16 cellular contexts compared by ENCODE assay signal in genomic region chr20:58711266-58712051, GRCh38. TPM values are rescaled to one million over a fixed set of nuclear protein-coding genes. Genes with fewer than 3 reads are reported as not detected.
DNase-seq lines count a peak whose midpoint lies in the region; TF ChIP-seq lines count a peak whose summit lies in the region.
"Had no signal": no experiment of that assay in that cellular context is flagged by ENCODE, and none has a peak within 500 bp of the region (broad histone marks: within the 10 kb centered on the region; RNA-seq: fewer than 3 reads in every experiment).

No MANE protein-coding gene starts in this region.

- H3K4me2 ChIP-seq in BLaER1 (peak overlapping the region; percentile 45; the same call in 1 of the 2 replicates), neural progenitor cell (no peak overlapping the region)

- CTCF ChIA-PET in A673 (lab: Charles Lee) = no interaction called here

- BruUV-seq in A673 (replicated peaks; lab: Mats Ljungman, UMichigan) = no TSS peak

- H3K4me3 Mint-ChIP-seq in nephron progenitor cell (no peak overlapping the region), neural progenitor cell (no peak overlapping the region)
- H3K4me3 Mint-ChIP-seq: CD4-positive, alpha-beta T cell; WTC11 had no signal

- H3K4me1 ChIP-seq in BLaER1 (peaks cover 36% of the 10 kb centered on the region), ectodermal cell (ENCODE audit: control insufficient read depth, insufficient read depth, low read length) (peaks cover 8% of the 10 kb centered on the region), A673 (ENCODE audit: insufficient read depth, low read length, poor library complexity, severe bottlenecking) (no peaks in the 10 kb centered on the region), neural progenitor cell (peaks cover 1% of the 10 kb centered on the region)

- 90% methylated on average over 21 of the region's 21 CpGs for WGBS in ectodermal cell, 2 experiments

- POLR2A ChIA-PET in A673 (lab: Charles Lee; ENCODE audit: low non-redundant PET) = no interaction called here

- H4K20me1 ChIP-seq in BLaER1 (no peaks in the 10 kb centered on the region; the same call in 1 of the 2 replicates), neural progenitor cell (ENCODE audit: low read depth) (no peaks in the 10 kb centered on the region)

- no peak overlapping the region for H2AFZ ChIP-seq in neural progenitor cell (replicated peaks)

- no peaks in the 10 kb centered on the region for H3F3A ChIP-seq in neural progenitor cell (ENCODE audit: low read depth)

- H3K9me3 Mint-ChIP-seq in nephron progenitor cell (no peaks in the 10 kb centered on the region), neural progenitor cell (no peaks in the 10 kb centered on the region)
- H3K9me3 Mint-ChIP-seq: CD4-positive, alpha-beta T cell; WTC11 had no signal

- TF ChIP-seq CTCF in nephron progenitor cell (IDR thresholded peaks at IDR 0.05) (no peak), A673 (conservative IDR thresholded peaks at IDR 0.05; ENCODE audit: low read depth, low read length) (no peak), neural progenitor cell (IDR thresholded peaks at IDR 0.05) (no peak)

- H3K27me3 Mint-ChIP-seq in nephron progenitor cell (ENCODE audit: low read depth, poor library complexity) (peaks cover 15% of the 10 kb centered on the region), neural progenitor cell (ENCODE audit: insufficient read depth, low read depth) (peaks cover 10% of the 10 kb centered on the region)
- H3K27me3 Mint-ChIP-seq: CD4-positive, alpha-beta T cell; progenitor cell of endocrine pancreas had no signal

- no peaks in the 10 kb centered on the region for H3K27me3 ChIP-seq in BLaER1
- no peaks in the 10 kb centered on the region for H3K27me3 ChIP-seq in ectodermal cell (ENCODE audit: control insufficient read depth, insufficient read depth, low read length, poor library complexity, severe bottlenecking)
- no peaks in the 10 kb centered on the region for H3K27me3 ChIP-seq in A673 (replicated peaks; ENCODE audit: insufficient read depth, low read depth, low read length, poor library complexity)
- no peaks in the 10 kb centered on the region for H3K27me3 ChIP-seq in neural progenitor cell

- no peak overlapping the region for H3K9ac ChIP-seq in BLaER1
- no peak overlapping the region for H3K9ac ChIP-seq in neural progenitor cell

- peaks cover 11% of the 10 kb centered on the region for H3K36me3 Mint-ChIP-seq in nephron progenitor cell (ENCODE audit: low read depth)
- H3K36me3 Mint-ChIP-seq in neural progenitor cell = peaks cover 6% of the 10 kb centered on the region

- H3K27ac ChIP-seq in BLaER1 = no peak overlapping the region
- H3K27ac ChIP-seq in ectodermal cell (ENCODE audit: insufficient read depth, low read depth, low read length, poor library complexity, severe bottlenecking) = peak overlapping the region; percentile 23
- no peak overlapping the region for H3K27ac ChIP-seq in A673 (ENCODE audit: low read depth, low read length, poor library complexity, severe bottlenecking)
- no peak overlapping the region for H3K27ac ChIP-seq in neural progenitor cell

- intact Hi-C loops in A673 (cut with micrococcal nuclease; ENCODE audit: unreplicated experiment) = no loop called here

- H3K9me3 ChIP-seq in BLaER1 (no peaks in the 10 kb centered on the region), ectodermal cell (ENCODE audit: control insufficient read depth, low read length) (no peaks in the 10 kb centered on the region), A673 (ENCODE audit: low read depth, low read length, poor library complexity, severe bottlenecking) (no peaks in the 10 kb centered on the region), neural progenitor cell (ENCODE audit: low read depth) (no peaks in the 10 kb centered on the region)
- H3K9me3 ChIP-seq: mucosa of descending colon had no signal

- H3K4me3 ChIP-seq in BLaER1 (no peak overlapping the region), ectodermal cell (ENCODE audit: insufficient read depth, low read depth, low read length) (no peak overlapping the region), A673 (ENCODE audit: low read depth, low read length, poor library complexity, severe bottlenecking) (no peak overlapping the region), neural progenitor cell (no peak overlapping the region)
- H3K4me3 ChIP-seq: mucosa of descending colon had no signal

- peak overlapping the region; percentile 25 for H3K27ac Mint-ChIP-seq in nephron progenitor cell
- no peak overlapping the region for H3K27ac Mint-ChIP-seq in neural progenitor cell
- H3K27ac Mint-ChIP-seq: CD4-positive, alpha-beta T cell; progenitor cell of endocrine pancreas; WTC11 had no signal

- peaks cover 44% of the 10 kb centered on the region for H3K4me1 Mint-ChIP-seq in nephron progenitor cell
- peaks cover 8% of the 10 kb centered on the region for H3K4me1 Mint-ChIP-seq in neural progenitor cell
- H3K4me1 Mint-ChIP-seq: WTC11 had no signal

- DNase-seq in AG20443 (ENCODE audit: low spot score) (peak; percentile 5), nephron progenitor cell (no peak), ureter (ENCODE audit: low spot score) (no peak), A673 (ENCODE audit: low spot score) (no peak), neural progenitor cell (ENCODE audit: low spot score) (no peak)
- DNase-seq: CD4-positive, alpha-beta T cell; effector CD4-positive, alpha-beta T cell; EL; NCI-H1694 treated with DMSO at 0.1 percent for 48 hours; NCI-H524; OCI-M1 had no signal

- H3K36me3 ChIP-seq in BLaER1 = 0 out of 2 replicates have a peak, but pooled peaks cover 4% of the 10 kb centered on the region
- no peaks in the 10 kb centered on the region for H3K36me3 ChIP-seq in ectodermal cell (ENCODE audit: control insufficient read depth, insufficient read depth, low read length)
- no peaks in the 10 kb centered on the region for H3K36me3 ChIP-seq in A673 (ENCODE audit: insufficient read depth, low read length, poor library complexity, severe bottlenecking)
- no peaks in the 10 kb centered on the region for H3K36me3 ChIP-seq in neural progenitor cell

- no peaks in the 10 kb centered on the region for H3K79me2 ChIP-seq in neural progenitor cell (ENCODE audit: low read depth)

RNA-seq across cellular contexts. Expression of gene NPEPL1, which starts 18.9 kb away (rescaled TPM):
- polyA plus RNA-seq in ectodermal cell (2013, experiment 1 of 4) = 36.2 TPM
- 35.3 TPM for polyA plus RNA-seq in ectodermal cell (2013, experiment 2 of 4)
- polyA plus RNA-seq in ectodermal cell (2013, experiment 3 of 4) = 26.1 TPM
- 28.6 TPM for polyA plus RNA-seq in ectodermal cell (2013, experiment 4 of 4)
- total RNA-seq in ureter (50.4 TPM), A673 (2021) (15.8 and 19.9 TPM in 2 replicates), neural progenitor cell (ENCODE audit: low replicate concordance) (10.9 and 29.4 TPM in 2 replicates)
